1 cellular context compared by ENCODE assay signal in the genomic region with DNA sequence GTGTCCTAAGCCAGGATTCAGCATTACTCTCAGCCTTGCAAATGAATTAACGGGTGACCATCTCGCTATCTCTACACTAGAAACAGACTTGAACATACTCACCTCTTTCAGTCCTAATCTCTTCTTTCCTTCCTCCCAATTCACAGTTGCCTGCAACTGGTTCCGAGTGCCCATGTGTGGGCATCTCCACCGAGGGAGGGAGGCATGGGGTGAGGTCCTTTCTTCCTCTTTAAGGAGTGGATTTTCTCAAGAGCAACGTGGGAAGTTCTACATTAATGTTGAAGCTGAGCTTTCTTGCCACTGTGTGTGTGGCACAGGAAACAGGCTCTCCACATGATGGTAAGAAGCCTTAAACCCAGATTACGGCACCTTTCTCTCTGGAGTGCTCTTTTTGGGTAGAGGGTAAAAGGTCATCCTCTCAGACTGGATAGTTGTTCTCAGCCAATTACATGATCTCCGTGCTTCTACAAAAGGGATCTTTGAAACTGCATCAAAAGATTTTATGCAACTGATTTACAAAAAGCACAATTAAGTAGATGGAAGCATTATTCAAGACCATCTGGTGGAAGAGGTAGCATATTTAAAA.
TF ChIP-seq lines count a peak whose summit lies in the region.

No MANE protein-coding gene starts in this region.

TF ChIP-seq in GM12878, 131 proteins besides CTCF, POLR2A, EP300 and RAD21 (continued from another document):
- TF ChIP-seq, protein P1, sequence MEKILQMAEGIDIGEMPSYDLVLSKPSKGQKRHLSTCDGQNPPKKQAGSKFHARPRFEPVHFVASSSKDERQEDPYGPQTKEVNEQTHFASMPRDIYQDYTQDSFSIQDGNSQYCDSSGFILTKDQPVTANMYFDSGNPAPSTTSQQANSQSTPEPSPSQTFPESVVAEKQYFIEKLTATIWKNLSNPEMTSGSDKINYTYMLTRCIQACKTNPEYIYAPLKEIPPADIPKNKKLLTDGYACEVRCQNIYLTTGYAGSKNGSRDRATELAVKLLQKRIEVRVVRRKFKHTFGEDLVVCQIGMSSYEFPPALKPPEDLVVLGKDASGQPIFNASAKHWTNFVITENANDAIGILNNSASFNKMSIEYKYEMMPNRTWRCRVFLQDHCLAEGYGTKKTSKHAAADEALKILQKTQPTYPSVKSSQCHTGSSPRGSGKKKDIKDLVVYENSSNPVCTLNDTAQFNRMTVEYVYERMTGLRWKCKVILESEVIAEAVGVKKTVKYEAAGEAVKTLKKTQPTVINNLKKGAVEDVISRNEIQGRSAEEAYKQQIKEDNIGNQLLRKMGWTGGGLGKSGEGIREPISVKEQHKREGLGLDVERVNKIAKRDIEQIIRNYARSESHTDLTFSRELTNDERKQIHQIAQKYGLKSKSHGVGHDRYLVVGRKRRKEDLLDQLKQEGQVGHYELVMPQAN (conservative IDR thresholded peaks at IDR 0.05), result no peak
- TF ChIP-seq RB1 (IDR thresholded peaks at IDR 0.05; ENCODE audit: borderline replicate concordance) (no peak), KAT2A (conservative IDR thresholded peaks at IDR 0.05; ENCODE audit: control insufficient read depth, low read depth, low read length) (no peak), EED (IDR thresholded peaks at IDR 0.05; ENCODE audit: low read depth) (no peak), BMI1 (IDR thresholded peaks at IDR 0.05; ENCODE audit: borderline replicate concordance) (no peak), NR2C2 (IDR thresholded peaks at IDR 0.05; ENCODE audit: borderline replicate concordance, control insufficient read depth, insufficient read length, low read depth) (no peak), BHLHE40 (IDR thresholded peaks at IDR 0.05; ENCODE audit: borderline replicate concordance in 1 of 2, low read depth in 2 of 2, low read length in 1 of 2) (no peak), NR2F1 (conservative IDR thresholded peaks at IDR 0.05) (no peak), TCF12 (IDR thresholded peaks at IDR 0.05; ENCODE audit: low read depth, low read length) (no peak), POLR2AphosphoS5 (IDR thresholded peaks at IDR 0.05; ENCODE audit: low read length) (no peak), ZNF217 (IDR thresholded peaks at IDR 0.05) (no peak), ZNF274 (IDR thresholded peaks at IDR 0.05; ENCODE audit: insufficient read depth, insufficient read length) (no peak)
- TF ChIP-seq, protein P2, sequence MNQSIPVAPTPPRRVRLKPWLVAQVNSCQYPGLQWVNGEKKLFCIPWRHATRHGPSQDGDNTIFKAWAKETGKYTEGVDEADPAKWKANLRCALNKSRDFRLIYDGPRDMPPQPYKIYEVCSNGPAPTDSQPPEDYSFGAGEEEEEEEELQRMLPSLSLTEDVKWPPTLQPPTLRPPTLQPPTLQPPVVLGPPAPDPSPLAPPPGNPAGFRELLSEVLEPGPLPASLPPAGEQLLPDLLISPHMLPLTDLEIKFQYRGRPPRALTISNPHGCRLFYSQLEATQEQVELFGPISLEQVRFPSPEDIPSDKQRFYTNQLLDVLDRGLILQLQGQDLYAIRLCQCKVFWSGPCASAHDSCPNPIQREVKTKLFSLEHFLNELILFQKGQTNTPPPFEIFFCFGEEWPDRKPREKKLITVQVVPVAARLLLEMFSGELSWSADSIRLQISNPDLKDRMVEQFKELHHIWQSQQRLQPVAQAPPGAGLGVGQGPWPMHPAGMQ (IDR thresholded peaks at IDR 0.05; ENCODE audit: borderline replicate concordance), result no peak
- TF ChIP-seq, protein P3, sequence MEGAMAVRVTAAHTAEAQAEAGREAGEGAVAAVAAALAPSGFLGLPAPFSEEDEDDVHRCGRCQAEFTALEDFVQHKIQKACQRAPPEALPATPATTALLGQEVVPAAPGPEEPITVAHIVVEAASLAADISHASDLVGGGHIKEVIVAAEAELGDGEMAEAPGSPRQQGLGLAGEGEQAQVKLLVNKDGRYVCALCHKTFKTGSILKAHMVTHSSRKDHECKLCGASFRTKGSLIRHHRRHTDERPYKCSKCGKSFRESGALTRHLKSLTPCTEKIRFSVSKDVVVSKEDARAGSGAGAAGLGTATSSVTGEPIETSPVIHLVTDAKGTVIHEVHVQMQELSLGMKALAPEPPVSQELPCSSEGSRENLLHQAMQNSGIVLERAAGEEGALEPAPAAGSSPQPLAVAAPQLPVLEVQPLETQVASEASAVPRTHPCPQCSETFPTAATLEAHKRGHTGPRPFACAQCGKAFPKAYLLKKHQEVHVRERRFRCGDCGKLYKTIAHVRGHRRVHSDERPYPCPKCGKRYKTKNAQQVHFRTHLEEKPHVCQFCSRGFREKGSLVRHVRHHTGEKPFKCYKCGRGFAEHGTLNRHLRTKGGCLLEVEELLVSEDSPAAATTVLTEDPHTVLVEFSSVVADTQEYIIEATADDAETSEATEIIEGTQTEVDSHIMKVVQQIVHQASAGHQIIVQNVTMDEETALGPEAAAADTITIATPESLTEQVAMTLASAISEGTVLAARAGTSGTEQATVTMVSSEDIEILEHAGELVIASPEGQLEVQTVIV (IDR thresholded peaks at IDR 0.05; ENCODE audit: borderline replicate concordance, partially characterized antibody), result no peak
- TF ChIP-seq, protein P4, sequence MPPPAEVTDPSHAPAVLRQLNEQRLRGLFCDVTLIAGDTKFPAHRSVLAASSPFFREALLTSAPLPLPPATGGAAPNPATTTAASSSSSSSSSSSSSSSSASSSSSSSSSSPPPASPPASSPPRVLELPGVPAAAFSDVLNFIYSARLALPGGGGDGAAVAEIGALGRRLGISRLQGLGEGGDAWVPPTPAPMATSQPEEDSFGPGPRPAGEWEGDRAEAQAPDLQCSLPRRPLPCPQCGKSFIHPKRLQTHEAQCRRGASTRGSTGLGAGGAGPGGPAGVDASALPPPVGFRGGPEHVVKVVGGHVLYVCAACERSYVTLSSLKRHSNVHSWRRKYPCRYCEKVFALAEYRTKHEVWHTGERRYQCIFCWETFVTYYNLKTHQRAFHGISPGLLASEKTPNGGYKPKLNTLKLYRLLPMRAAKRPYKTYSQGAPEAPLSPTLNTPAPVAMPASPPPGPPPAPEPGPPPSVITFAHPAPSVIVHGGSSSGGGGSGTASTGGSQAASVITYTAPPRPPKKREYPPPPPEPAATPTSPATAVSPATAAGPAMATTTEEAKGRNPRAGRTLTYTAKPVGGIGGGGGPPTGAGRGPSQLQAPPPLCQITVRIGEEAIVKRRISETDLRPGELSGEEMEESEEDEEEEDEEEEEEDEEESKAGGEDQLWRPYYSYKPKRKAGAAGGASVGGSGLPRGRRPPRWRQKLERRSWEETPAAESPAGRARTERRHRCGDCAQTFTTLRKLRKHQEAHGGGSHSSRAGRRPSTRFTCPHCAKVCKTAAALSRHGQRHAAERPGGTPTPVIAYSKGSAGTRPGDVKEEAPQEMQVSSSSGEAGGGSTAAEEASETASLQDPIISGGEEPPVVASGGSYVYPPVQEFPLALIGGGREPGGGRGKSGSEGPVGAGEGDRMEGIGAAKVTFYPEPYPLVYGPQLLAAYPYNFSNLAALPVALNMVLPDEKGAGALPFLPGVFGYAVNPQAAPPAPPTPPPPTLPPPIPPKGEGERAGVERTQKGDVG (CRISPR knock-in tag; IDR thresholded peaks at IDR 0.05), result no peak
TF ChIP-seq in GM12878: peak in this region for 0.
